In the genomic region with DNA sequence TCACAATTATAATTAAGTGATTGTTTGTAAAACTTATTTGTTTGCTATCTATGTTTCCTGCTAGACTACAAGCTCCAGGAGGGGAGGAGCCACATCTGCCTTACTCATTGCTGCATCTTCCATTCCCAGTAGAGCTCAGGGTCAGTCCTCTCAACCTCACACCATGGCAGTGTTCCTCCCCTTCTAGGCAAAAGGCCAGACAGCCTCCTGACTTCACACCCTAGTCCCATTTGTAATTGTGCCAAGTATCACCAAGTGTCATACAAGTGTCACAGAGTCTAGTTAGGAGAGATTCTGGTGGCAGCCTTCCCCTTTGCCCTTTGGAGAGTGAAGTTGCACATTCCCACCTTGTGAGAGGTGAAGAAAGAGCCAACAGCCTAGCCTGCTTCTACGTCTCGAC, we compare ENCODE assay signal across 22 cellular contexts.
"Had no signal": no experiment of that assay in that cellular context is flagged by ENCODE, and none has a peak within 500 bp of the region (broad histone marks: within the 10 kb centered on the region; RNA-seq: fewer than 3 reads in every experiment).

No MANE protein-coding gene starts in this region.

- H3K9me3 ChIP-seq: gastroesophageal sphincter, right lobe of liver, testis, uterus had no signal

- ATAC-seq: activated CD8-positive, alpha-beta T cell treated with anti-CD3 and anti-CD28 coated beads, Interleukin-2, amount 10 ng/mL, durations not matched to agents 7 days and 5 days; activated naive CD8-positive, alpha-beta T cell treated with anti-CD3 and anti-CD28 coated beads, Interleukin-2, amount 50 U/mL, for 24 hours; gastroesophageal sphincter; left lobe of liver; stimulated activated effector memory CD8-positive, alpha-beta T cell treated with anti-CD3 and anti-CD28 coated beads, Interleukin-12 subunit alpha, Interleukin-12 subunit beta, amount 100 ng/mL, for 72 hours had no signal

- H3K27ac ChIP-seq: cardiac muscle cell, epithelial cell of prostate, gastroesophageal sphincter, parathyroid adenoma, right lobe of liver, skin epidermis, testis, uterus had no signal

- H3K4me3 ChIP-seq: cardiac muscle cell, gastroesophageal sphincter, right lobe of liver, skin epidermis, testis, uterus had no signal

- H3K4me1 ChIP-seq: parathyroid adenoma, right lobe of liver, testis had no signal

- DNase-seq: activated CD4-positive, alpha-beta T cell treated with anti-CD3 and anti-CD28 coated beads for 1 hour; activated CD4-positive, alpha-beta T cell treated with anti-CD3 and anti-CD28 coated beads, Interleukin-2, amount 50 U/mL, for 1 hour; activated CD8-positive, alpha-beta T cell treated with anti-CD3 and anti-CD28 coated beads, Interleukin-2, amount 10 ng/mL, durations not matched to agents 7 days and 5 days; activated gamma-delta T cell; activated naive CD4-positive, alpha-beta T cell treated with anti-CD3 and anti-CD28 coated beads, Interleukin-2, amount 50 U/mL, for 16 hours; activated naive CD8-positive, alpha-beta T cell treated with anti-CD3 and anti-CD28 coated beads, Interleukin-2, amount 50 U/mL, for 24 hours; head of caudate nucleus; islet precursor cell; midbrain; nephron progenitor cell; right lobe of liver; stimulated activated CD4-positive, alpha-beta T cell treated with anti-CD3 and anti-CD28 coated beads, Interleukin-2, amount 100 ng/mL, for 24 hours; testis; trophoblast cell; uterus had no signal

- H3K27me3 ChIP-seq: cardiac muscle cell, gastroesophageal sphincter, right lobe of liver, testis, uterus had no signal

- H3K36me3 ChIP-seq: cardiac muscle cell, gastroesophageal sphincter, right lobe of liver, uterus had no signal
